Comparison of ENCODE assay signal across 8 cellular contexts in genomic region chr12:95073698-95074520, GRCh38. TPM values are rescaled to one million over a fixed set of nuclear protein-coding genes. Genes with fewer than 3 reads are reported as not detected.
DNase-seq lines count a peak whose midpoint lies in the region; ATAC-seq, FAIRE-seq and TF ChIP-seq lines count a peak whose summit lies in the region.

No MANE protein-coding gene starts in this region.

- peaks cover 44% of the 10 kb centered on the region for H3K79me2 ChIP-seq in DND-41 (ENCODE audit: insufficient read depth, low read length)
- peaks cover 44% of the 10 kb centered on the region for H3K79me2 ChIP-seq in MM.1S (ENCODE audit: low read length)

- no peak for TF ChIP-seq POLR2A in H54 (IDR thresholded peaks at IDR 0.05; ENCODE audit: low read depth, low read length)

- no peak for FAIRE-seq in H54 (lab: Jason Lieb, UNC)

- H3K27me3 ChIP-seq in DND-41 (ENCODE audit: insufficient read depth, low read length, poor library complexity) (no peaks in the 10 kb centered on the region), MM.1S (replicated peaks; ENCODE audit: insufficient read depth, low read length) (no peaks in the 10 kb centered on the region)
- no peaks in the 10 kb centered on the region for H3K27me3 ChIP-seq in effector memory CD4-positive, alpha-beta T cell (replicated peaks; ENCODE audit: control insufficient read depth, insufficient read depth, low read length, poor library complexity, severe bottlenecking)

- peak overlapping the region; percentile 11 to 100; a peak in 3 of 4 replicates for H3K4me3 ChIP-seq in DND-41 (ENCODE audit: low read depth in 1 of 2, low read length in 2 of 2)
- H3K4me3 ChIP-seq in MM.1S (ENCODE audit: low read length): no peak overlapping the region
- peak overlapping the region; percentile 95 for H3K4me3 ChIP-seq in effector memory CD4-positive, alpha-beta T cell (ENCODE audit: insufficient read depth, low read depth, low read length, poor library complexity, severe bottlenecking)

- no peaks in the 10 kb centered on the region for H3K36me3 Mint-ChIP-seq in osteocyte (ENCODE audit: unreplicated experiment)

- 0 out of 2 replicates have a peak, but pooled peaks cover 5% of the 10 kb centered on the region for H3F3A ChIP-seq in MM.1S (ENCODE audit: insufficient read depth, low read length)

- no peaks in the 10 kb centered on the region for H3K9me2 ChIP-seq in MM.1S (replicated peaks; ENCODE audit: insufficient read depth, low read length)

- H3K4me2 ChIP-seq in DND-41 (ENCODE audit: insufficient read depth, low read length) (peak overlapping the region; percentile 71), MM.1S (ENCODE audit: low read depth, low read length) (peak overlapping the region; percentile 51)

- H4K20me1 ChIP-seq in DND-41 (ENCODE audit: insufficient read depth, low read length) (peaks cover 9% of the 10 kb centered on the region), MM.1S (ENCODE audit: insufficient read depth, low read length) (no peaks in the 10 kb centered on the region)

- H3K36me3 ChIP-seq in DND-41 (ENCODE audit: insufficient read depth, low read length) (peaks cover 10% of the 10 kb centered on the region), MM.1S (replicated peaks; ENCODE audit: insufficient read depth, low read length) (no peaks in the 10 kb centered on the region)
- H3K36me3 ChIP-seq in effector memory CD4-positive, alpha-beta T cell (ENCODE audit: control insufficient read depth, insufficient read depth, low read length): no peaks in the 10 kb centered on the region

- no peak overlapping the region for H3K27ac ChIP-seq in DND-41 (ENCODE audit: low read length)
- H3K27ac ChIP-seq in MM.1S (ENCODE audit: low read length): no peak overlapping the region
- peak overlapping the region; percentile 79 for H3K27ac ChIP-seq in effector memory CD4-positive, alpha-beta T cell (ENCODE audit: insufficient read depth, low read length, poor library complexity, severe bottlenecking)

- ATAC-seq in DND-41 (ENCODE audit: insufficient read depth, low read depth) (no peak), GM19463 (IDR thresholded peaks at IDR 0.05; ENCODE audit: unreplicated experiment) (no peak)

- peaks cover 22% of the 10 kb centered on the region for H3K4me1 Mint-ChIP-seq in osteocyte (ENCODE audit: unreplicated experiment)

- H3K27me3 Mint-ChIP-seq in osteocyte (ENCODE audit: unreplicated experiment): no peaks in the 10 kb centered on the region

- TF ChIP-seq CTCF in DND-41 (IDR thresholded peaks at IDR 0.05; ENCODE audit: borderline replicate concordance, extremely low read depth, low read length, poor library complexity, severe bottlenecking) (peak; percentile 92), MM.1S (IDR thresholded peaks at IDR 0.05; ENCODE audit: low read length) (peak; percentile 83), osteocyte (IDR thresholded peaks at IDR 0.05) (peak; percentile 91)

- no peaks in the 10 kb centered on the region for H3K9me3 Mint-ChIP-seq in osteocyte (ENCODE audit: unreplicated experiment)

- H3K4me1 ChIP-seq in DND-41 (ENCODE audit: insufficient read depth, low read length) (peaks cover 25% of the 10 kb centered on the region), MM.1S (ENCODE audit: low read length) (no peaks in the 10 kb centered on the region)
- H3K4me1 ChIP-seq in effector memory CD4-positive, alpha-beta T cell (ENCODE audit: control insufficient read depth, insufficient read depth, low read length, poor library complexity, severe bottlenecking): no peaks in the 10 kb centered on the region

- DNase-seq in DND-41 (no peak), MM.1S (no peak), osteocyte (ENCODE audit: extremely low spot score, unreplicated experiment) (no peak), H54 (ENCODE audit: insufficient read length, low spot score) (no peak), amniotic stem cell (lab: John Stamatoyannopoulos, UW) (no peak)
- no peak for DNase-seq in effector memory CD4-positive, alpha-beta T cell
- no peak for DNase-seq in activated CD4-positive, alpha-beta T cell treated with anti-CD3 and anti-CD28 coated beads for 4 hours

- H3K9ac ChIP-seq in DND-41 (ENCODE audit: low read depth, low read length): peak overlapping the region; percentile 93
- H3K9ac ChIP-seq in MM.1S (ENCODE audit: low read length): no peak overlapping the region

- peak overlapping the region; percentile 93 for H3K4me3 Mint-ChIP-seq in osteocyte (ENCODE audit: unreplicated experiment)

- peak overlapping the region; percentile 77 for H2AFZ ChIP-seq in DND-41 (ENCODE audit: low read depth, low read length)
- H2AFZ ChIP-seq in MM.1S (ENCODE audit: low read length): peak overlapping the region; percentile 68

- H3K27ac Mint-ChIP-seq in osteocyte (ENCODE audit: unreplicated experiment): peak overlapping the region; percentile 91

- H3K9me3 ChIP-seq in DND-41 (ENCODE audit: insufficient read depth, low read length, severe bottlenecking) (no peaks in the 10 kb centered on the region), MM.1S (replicated peaks; ENCODE audit: insufficient read depth, low read length) (no peaks in the 10 kb centered on the region)
- H3K9me3 ChIP-seq in effector memory CD4-positive, alpha-beta T cell (ENCODE audit: control insufficient read depth, low read length): no peaks in the 10 kb centered on the region

RNA-seq across cellular contexts. Expression of gene NR2C1, which starts 0.5 kb away (rescaled TPM):
- total RNA-seq in osteocyte: 50.0 and 53.4 TPM in 2 replicates
